ENCODE assay signal across 23 cellular contexts in the genomic region with DNA sequence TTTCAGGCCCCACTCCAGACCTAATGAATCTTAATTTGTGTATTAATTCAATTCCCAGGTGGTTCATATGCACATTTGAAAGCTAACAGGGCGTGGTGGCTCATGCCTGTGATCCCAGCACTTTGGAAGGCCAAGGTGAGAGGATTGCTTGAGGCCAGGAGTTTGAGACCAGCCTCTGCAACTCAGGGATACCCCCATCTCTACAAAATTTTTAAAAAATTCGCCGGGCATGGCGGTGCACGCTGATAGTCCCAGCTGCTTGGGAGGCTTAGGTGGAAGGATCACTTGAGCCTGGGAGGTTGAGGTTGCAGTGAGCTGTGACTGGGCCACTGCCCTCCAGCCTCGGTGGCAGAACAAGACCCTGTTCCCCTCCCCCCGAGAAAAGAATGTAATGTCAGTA. TPM values are rescaled to one million over a fixed set of nuclear protein-coding genes. Genes with fewer than 3 reads are reported as not detected.
DNase-seq lines count a peak whose midpoint lies in the region; ATAC-seq and TF ChIP-seq lines count a peak whose summit lies in the region.
"Had no signal": no experiment of that assay in that cellular context is flagged by ENCODE, and none has a peak within 500 bp of the region (broad histone marks: within the 10 kb centered on the region; RNA-seq: fewer than 3 reads in every experiment).

No MANE protein-coding gene starts in this region.

- H3K4me3 Mint-ChIP-seq in natural killer cell, result no peak overlapping the region
- H3K4me3 Mint-ChIP-seq in natural killer cell treated with Interleukin-12 subunit alpha and Interleukin-12 subunit beta and Interleukin-15 and Interleukin-18, amount 100 ng/mL, for 72 hours, result no peak overlapping the region

- peaks cover under 1% of the 10 kb centered on the region for H3K36me3 Mint-ChIP-seq in natural killer cell
- H3K36me3 Mint-ChIP-seq in natural killer cell treated with Interleukin-12 subunit alpha and Interleukin-12 subunit beta and Interleukin-15 and Interleukin-18, amount 100 ng/mL, for 72 hours, result peaks cover 13% of the 10 kb centered on the region

- ATAC-seq in natural killer cell (no peak), HG02759 (IDR thresholded peaks at IDR 0.05; ENCODE audit: unreplicated experiment) (no peak)
- ATAC-seq in natural killer cell treated with Interleukin-12 subunit alpha and Interleukin-12 subunit beta and Interleukin-15 and Interleukin-18, amount 100 ng/mL, for 72 hours, result no peak
- ATAC-seq: Panc1, SK-N-SH treated with all-trans-retinoic acid at 6 μM for 48 hours had no signal

- TF ChIP-seq CTCF in natural killer cell (IDR thresholded peaks at IDR 0.05) (no peak), GM10266 (IDR thresholded peaks at IDR 0.05; ENCODE audit: control insufficient read depth, insufficient read depth, low read depth, missing control alignments) (no peak)

- H3K27ac Mint-ChIP-seq in natural killer cell, result peak overlapping the region; percentile 56 to 76
- no peak overlapping the region for H3K27ac Mint-ChIP-seq in natural killer cell treated with Interleukin-12 subunit alpha and Interleukin-12 subunit beta and Interleukin-15 and Interleukin-18, amount 100 ng/mL, for 72 hours

- peaks cover 68 to 73% of the 10 kb centered on the region in 2 donors for H3K4me1 Mint-ChIP-seq in natural killer cell
- H3K4me1 Mint-ChIP-seq in natural killer cell treated with Interleukin-12 subunit alpha and Interleukin-12 subunit beta and Interleukin-15 and Interleukin-18, amount 100 ng/mL, for 72 hours (ENCODE audit: low read depth in 2 of 2), result peaks cover 39 to 47% of the 10 kb centered on the region in 2 donors

- peak overlapping the region; percentile 60 for H3K27ac ChIP-seq in angular gyrus (ENCODE audit: low read depth, low read length)
- H3K27ac ChIP-seq in layer of hippocampus (ENCODE audit: low read depth, low read length), result peak overlapping the region; percentile 65

- no peaks in the 10 kb centered on the region for H3K9me3 Mint-ChIP-seq in natural killer cell
- no peaks in the 10 kb centered on the region for H3K9me3 Mint-ChIP-seq in natural killer cell treated with Interleukin-12 subunit alpha and Interleukin-12 subunit beta and Interleukin-15 and Interleukin-18, amount 100 ng/mL, for 72 hours

- DNase-seq in natural killer cell (no peak), GM10266 (ENCODE audit: extremely low spot score) (no peak), NCI-H2171 treated with DMSO at 0.1 percent for 48 hours (lab: John Stamatoyannopoulos, UW) (no peak)
- DNase-seq in natural killer cell treated with Interleukin-12 subunit alpha and Interleukin-12 subunit beta and Interleukin-15 and Interleukin-18, amount 100 ng/mL, for 72 hours (ENCODE audit: low spot score), result no peak
- DNase-seq in stimulated activated naive CD4-positive, alpha-beta T cell treated with Interleukin-2 at 50 U/mL for 16 hours (lab: John Stamatoyannopoulos, UW), result no peak
- DNase-seq: AML-193, EL, GF-D8, KBM-7, MM.1S, NCI-H1048, NCI-H1436, NCI-H187 treated with DMSO at 0.1 percent for 48 hours, NCI-H2107, NCI-H226, NCI-H510A treated with DMSO at 0.1 percent for 48 hours, NCI-H82, SIG-M5 had no signal

- intact Hi-C loops in natural killer cell (cut with micrococcal nuclease), result loop anchor here (10.0 kb wide), 1 partner anchor 60 kb away; no protein-coding TSS in a partner anchor

- H3K27me3 Mint-ChIP-seq in natural killer cell (ENCODE audit: low read depth in 2 of 2), result no peaks in the 10 kb centered on the region
- H3K27me3 Mint-ChIP-seq in natural killer cell treated with Interleukin-12 subunit alpha and Interleukin-12 subunit beta and Interleukin-15 and Interleukin-18, amount 100 ng/mL, for 72 hours, result no peaks in the 10 kb centered on the region

- H3K27me3 ChIP-seq in layer of hippocampus (ENCODE audit: control insufficient read depth, insufficient read depth, low read length), result no peaks in the 10 kb centered on the region

RNA-seq across cellular contexts. Expression of a gene that starts 31.2 kb away (rescaled TPM):
- total RNA-seq in natural killer cell, result 100 to 1,000 TPM; 383 to 465 (median 452) TPM
- total RNA-seq in natural killer cell treated with Interleukin-12 subunit alpha and Interleukin-12 subunit beta and Interleukin-15 and Interleukin-18, amount 100 ng/mL, for 72 hours, result 100 to 1,000 TPM; 259 to 291 TPM

Comparison
In these comparisons a context has a peak if more than half of its experiments do, and no peak if none do; other contexts are left out.
1. H3K27ac Mint-ChIP-seq: peak in natural killer cell (2 of 2); none in natural killer cell treated with Interleukin-12 subunit alpha and Interleukin-12 subunit beta and Interleukin-15 and Interleukin-18, amount 100 ng/mL, for 72 hours (0 of 2).